9 cellular contexts compared by ENCODE assay signal in genomic region chr17:42438600-42439567, GRCh38. TPM values are rescaled to one million over a fixed set of nuclear protein-coding genes. Genes with fewer than 3 reads are reported as not detected.
DNase-seq lines count a peak whose midpoint lies in the region; ATAC-seq and TF ChIP-seq lines count a peak whose summit lies in the region.
"Had no signal": no experiment of that assay in that cellular context is flagged by ENCODE, and none has a peak within 500 bp of the region (broad histone marks: within the 10 kb centered on the region; RNA-seq: fewer than 3 reads in every experiment).

No MANE protein-coding gene starts in this region.

- no peaks in the 10 kb centered on the region for H3K9me3 Mint-ChIP-seq in activated T-cell treated with anti-CD3 and anti-CD28 coated beads, Interleukin-2, amount 50 U/mL, for 4 hours
- H3K9me3 Mint-ChIP-seq: T-helper 1 cell treated with Interleukin-12 subunit alpha and Interleukin-12 subunit beta and Interleukin-4 antibody, amounts not matched to agents 30 μg/mL and 1 μg/mL, for 36 hours had no signal

- TF ChIP-seq CTCF in BJ (IDR thresholded peaks at IDR 0.05; ENCODE audit: insufficient read depth, low read depth, low read length) (peak; percentile 47), IMR-90 (conservative IDR thresholded peaks at IDR 0.05; ENCODE audit: low read depth, low read length) (peak; percentile 34; the same call in 1 of the 2 replicates), left lung (IDR thresholded peaks at IDR 0.05) (peak; percentile 25 to 29), coronary artery (IDR thresholded peaks at IDR 0.05) (no peak)

- H4K5ac ChIP-seq in IMR-90 (ENCODE audit: low read depth, low read length): no peak overlapping the region

- TF ChIP-seq RAD21 in IMR-90 (IDR thresholded peaks at IDR 0.05; ENCODE audit: low read length): 0 out of 2 replicates have a peak, but pooled peaks have one; percentile 9

- no peak overlapping the region for H3K18ac ChIP-seq in IMR-90 (ENCODE audit: low read depth, low read length)

- dilution Hi-C loops in IMR-90 (cut with HindIII; ENCODE audit: low sequenced_read_pairs, unreplicated experiment): no loop called here

- H3K4me3 ChIP-seq in BJ (ENCODE audit: low read depth, low read length) (no peak overlapping the region), IMR-90 (ENCODE audit: insufficient read depth, low read depth, low read length) (no peak overlapping the region), left lung (no peak overlapping the region), coronary artery (no peak overlapping the region)

- H2BK120ac ChIP-seq in IMR-90 (ENCODE audit: low read depth, low read length): no peak overlapping the region

- peaks cover 11% of the 10 kb centered on the region for H3K4me1 Mint-ChIP-seq in activated T-cell treated with anti-CD3 and anti-CD28 coated beads, Interleukin-2, amount 50 U/mL, for 4 hours (ENCODE audit: low read depth)

- no peaks in the 10 kb centered on the region for H3K36me3 ChIP-seq in BJ (ENCODE audit: control insufficient read depth, insufficient read depth, low read length)
- H3K36me3 ChIP-seq in IMR-90 (ENCODE audit: control insufficient read depth, insufficient read depth, low read length): no peaks in the 10 kb centered on the region
- no peaks in the 10 kb centered on the region for H3K36me3 ChIP-seq in left lung

- no peak overlapping the region for H3K23ac ChIP-seq in IMR-90 (ENCODE audit: low read depth, low read length)

- no peak overlapping the region for H2BK5ac ChIP-seq in IMR-90 (ENCODE audit: low read depth, low read length, poor library complexity, severe bottlenecking)

- in situ Hi-C loops in IMR-90 (cut with MboI; ENCODE audit: low sequenced_read_pairs): no loop called here

- POLR2A ChIA-PET in BJ (lab: Charles Lee) (interaction anchor here (0.7 kb wide), 1 partner anchor 34 kb away, joined by 3 read pairs; no protein-coding TSS in a partner anchor), IMR-90 (lab: Charles Lee; ENCODE audit: unreplicated experiment) (no interaction called here)

- CTCF ChIA-PET in BJ (lab: Yijun Ruan, JAX): interaction anchor here (0.6 to 1.2 kb wide), 6 partner anchors 10 to 201 kb away, joined by 3 to 6 read pairs (median 3); no protein-coding TSS in a partner anchor
- CTCF ChIA-PET in IMR-90 (lab: Yijun Ruan, JAX): interaction anchor here (0.6 kb wide), 1 partner anchor 9 kb away, joined by 3 read pairs; no protein-coding TSS in a partner anchor

- no peaks in the 10 kb centered on the region for H3K9me1 ChIP-seq in IMR-90 (ENCODE audit: insufficient read depth, low read length)

- H4K8ac ChIP-seq in IMR-90 (ENCODE audit: low read depth in 2 of 2, low read length in 2 of 2): no peak overlapping the region

- H3K9ac ChIP-seq in IMR-90 (ENCODE audit: low read depth, low read length): no peak overlapping the region

- BruUV-seq in IMR-90 (replicated peaks; lab: Mats Ljungman, UMichigan): no TSS peak

- no peaks in the 10 kb centered on the region for H3K9me3 ChIP-seq in IMR-90 (ENCODE audit: control insufficient read depth, insufficient read depth, low read length)
- no peaks in the 10 kb centered on the region for H3K9me3 ChIP-seq in left lung

- no peaks in the 10 kb centered on the region for H4K20me1 ChIP-seq in IMR-90 (ENCODE audit: insufficient read depth, low read length)

- H3K14ac ChIP-seq in IMR-90 (replicated peaks; ENCODE audit: low read depth, low read length): no peak overlapping the region

- H2AK9ac ChIP-seq in IMR-90 (replicated peaks; ENCODE audit: low read depth, low read length, poor library complexity): no peak overlapping the region

- no peak for TF ChIP-seq POLR2A in IMR-90 (IDR thresholded peaks at IDR 0.05; ENCODE audit: low read depth, low read length)

- no peak overlapping the region for H3K4me2 ChIP-seq in IMR-90 (ENCODE audit: low read depth, low read length)

- H3K27me3 Mint-ChIP-seq in activated T-cell treated with anti-CD3 and anti-CD28 coated beads, Interleukin-2, amount 50 U/mL, for 4 hours (ENCODE audit: low read depth): no peaks in the 10 kb centered on the region

- no peak for ATAC-seq in IMR-90 (ENCODE audit: low read depth)
- ATAC-seq in activated T-cell treated with anti-CD3 and anti-CD28 coated beads, Interleukin-2, amount 50 U/mL, for 4 hours: peak in 1 of 2 donors; percentile 62
- ATAC-seq in left lung: peak; percentile 19
- ATAC-seq in GM18861 (IDR thresholded peaks at IDR 0.05; ENCODE audit: unreplicated experiment): no peak
- no peak for ATAC-seq in esophagus mucosa

- no peaks in the 10 kb centered on the region for H3K79me1 ChIP-seq in IMR-90 (ENCODE audit: low read depth in 1 of 2, low read length in 2 of 2)

- intact Hi-C loops in IMR-90 (cut with micrococcal nuclease): loop anchor here (5.0 kb wide), 1 partner anchor 33 kb away; no protein-coding TSS in a partner anchor
- intact Hi-C loops in left lung (cut with DNase I): no loop called here

- H3K36me3 Mint-ChIP-seq in activated T-cell treated with anti-CD3 and anti-CD28 coated beads, Interleukin-2, amount 50 U/mL, for 4 hours (ENCODE audit: insufficient read depth): no peaks in the 10 kb centered on the region

- H3K4ac ChIP-seq in IMR-90 (ENCODE audit: low read depth, low read length): no peak overlapping the region

- no peak overlapping the region for H4K91ac ChIP-seq in IMR-90 (ENCODE audit: insufficient read depth, low read depth, low read length)

- H2AFZ ChIP-seq in IMR-90 (replicated peaks; ENCODE audit: low read length, poor library complexity): no peak overlapping the region

- H3K27ac ChIP-seq in IMR-90 (ENCODE audit: insufficient read depth, low read length): no peak overlapping the region
- H3K27ac ChIP-seq in left lung: no peak overlapping the region
- H3K27ac ChIP-seq in coronary artery: no peak overlapping the region

- no peak overlapping the region for H2BK20ac ChIP-seq in IMR-90 (ENCODE audit: low read depth, low read length)

- H3K4me1 ChIP-seq in IMR-90 (ENCODE audit: control insufficient read depth, insufficient read depth, low read length): no peaks in the 10 kb centered on the region; the same call in 1 of the 2 replicates
- H3K4me1 ChIP-seq in left lung: peaks cover 3 to 18% of the 10 kb centered on the region in 2 donors

- H2BK15ac ChIP-seq in IMR-90 (ENCODE audit: low read depth, low read length): no peak overlapping the region

- WGBS in IMR-90 (ENCODE audit: extremely low coverage in 2 of 2, insufficient read length in 1 of 2), 2 experiments: no CpG with 5 or more reads among the region's 9 CpGs

- DNase-seq in BJ (ENCODE audit: low read depth) (no peak), IMR-90 (no peak), left lung (peak in 1 of 2 donors; percentile 48), RKO (ENCODE audit: low spot score) (no peak), coronary artery (ENCODE audit: low spot score) (no peak)
- DNase-seq in activated T-cell treated with anti-CD3 and anti-CD28 coated beads, Interleukin-2, amount 50 U/mL, for 4 hours: peak; percentile 30

- H2AK5ac ChIP-seq in IMR-90 (ENCODE audit: low read depth, low read length): 0 out of 2 replicates have a peak overlapping the region, but pooled peaks have one; percentile 3

- H3K4me3 Mint-ChIP-seq in activated T-cell treated with anti-CD3 and anti-CD28 coated beads, Interleukin-2, amount 50 U/mL, for 4 hours: no peak overlapping the region
- H3K4me3 Mint-ChIP-seq: T-helper 1 cell treated with Interleukin-12 subunit alpha and Interleukin-12 subunit beta and Interleukin-4 antibody, amounts not matched to agents 30 μg/mL and 1 μg/mL, for 36 hours had no signal

- H3K27me3 ChIP-seq in BJ (ENCODE audit: control insufficient read depth, insufficient read depth, low read length): no peaks in the 10 kb centered on the region
- no peaks in the 10 kb centered on the region for H3K27me3 ChIP-seq in IMR-90 (ENCODE audit: control insufficient read depth, insufficient read depth, low read length)
- no peaks in the 10 kb centered on the region for H3K27me3 ChIP-seq in left lung

- H3K56ac ChIP-seq in IMR-90 (ENCODE audit: extremely low read depth, insufficient read depth, low read length): no peak overlapping the region

TF ChIP-seq in IMR-90, 13 proteins besides CTCF, POLR2A, EP300 and RAD21 (continues in another document):
- no peak for TF ChIP-seq RFX5 (IDR thresholded peaks at IDR 0.05; ENCODE audit: low read depth, low read length)
- TF ChIP-seq MAFK (IDR thresholded peaks at IDR 0.05; ENCODE audit: low read depth, low read length): no peak
- TF ChIP-seq CHD1 (IDR thresholded peaks at IDR 0.05; ENCODE audit: low read depth, low read length): no peak
- no peak for TF ChIP-seq CEBPB (IDR thresholded peaks at IDR 0.05; ENCODE audit: low read depth, low read length)
- no peak for TF ChIP-seq MXI1 (IDR thresholded peaks at IDR 0.05; ENCODE audit: borderline replicate concordance, low read depth, low read length)

RNA-seq across cellular contexts. Expression of gene CAVIN1, which starts 15.8 kb away (rescaled TPM):
- 607 and 734 TPM in 2 replicates for polyA plus RNA-seq in BJ (2011; rRNA removed)
- polyA minus RNA-seq in BJ (2011; rRNA and poly(A)+ RNA removed): 370 and 420 TPM in 2 replicates
- total RNA-seq in IMR-90 (2012; rRNA removed): 556 and 644 TPM in 2 replicates
- 491 and 533 TPM in 2 replicates for polyA plus RNA-seq in IMR-90 (2012; rRNA removed)
- 401 and 422 TPM in 2 replicates for polyA plus RNA-seq in IMR-90 (2012; cell fraction: cytosol; rRNA removed)
- 174 and 195 TPM in 2 replicates for polyA plus RNA-seq in IMR-90 (2012; cell fraction: nucleus; rRNA removed; ENCODE audit: low replicate concordance)
- 1 to 10 TPM in 1 of 3 donors, under 1 TPM in 2; 0.76 to 1.1 (median 0.92) TPM for total RNA-seq in activated T-cell treated with anti-CD3 and anti-CD28 coated beads, Interleukin-2, amount 50 U/mL, for 4 hours
- 100 to 1,000 TPM; 285 to 320 TPM for total RNA-seq in left lung
- total RNA-seq in esophagus mucosa: 67.0 TPM

RNA-seq across cellular contexts. Expression of gene ATP6V0A1, which starts 19.8 kb away (rescaled TPM):
- polyA plus RNA-seq in BJ (2011; rRNA removed): 22.4 and 37.1 TPM in 2 replicates
- 34.5 and 57.1 TPM in 2 replicates for polyA minus RNA-seq in BJ (2011; rRNA and poly(A)+ RNA removed)
- 18.8 and 23.6 TPM in 2 replicates for total RNA-seq in IMR-90 (2012; rRNA removed)
- 34.0 and 36.2 TPM in 2 replicates for polyA plus RNA-seq in IMR-90 (2012; rRNA removed)
- polyA plus RNA-seq in IMR-90 (2012; cell fraction: cytosol; rRNA removed): 24.2 and 40.8 TPM in 2 replicates
- 174 and 188 TPM in 2 replicates for polyA plus RNA-seq in IMR-90 (2012; cell fraction: nucleus; rRNA removed; ENCODE audit: low replicate concordance)
- total RNA-seq in activated T-cell treated with anti-CD3 and anti-CD28 coated beads, Interleukin-2, amount 50 U/mL, for 4 hours: 10 to 100 TPM; 12.8 to 18.0 (median 14.4) TPM
- 100 to 1,000 TPM in 1 of 2 donors, 10 to 100 TPM in 1; 95.9 to 103 TPM for total RNA-seq in left lung
- total RNA-seq in esophagus mucosa: 40.1 TPM

RNA-seq across cellular contexts. Expression of gene STAT3, which starts 50.6 kb away (rescaled TPM):
- polyA plus RNA-seq in BJ (2011; rRNA removed): 62.0 and 74.4 TPM in 2 replicates
- polyA minus RNA-seq in BJ (2011; rRNA and poly(A)+ RNA removed): 104 and 108 TPM in 2 replicates
- 61.9 and 66.3 TPM in 2 replicates for total RNA-seq in IMR-90 (2012; rRNA removed)
- 47.2 and 48.0 TPM in 2 replicates for polyA plus RNA-seq in IMR-90 (2012; rRNA removed)
- 28.3 and 33.2 TPM in 2 replicates for polyA plus RNA-seq in IMR-90 (2012; cell fraction: cytosol; rRNA removed)
- polyA plus RNA-seq in IMR-90 (2012; cell fraction: nucleus; rRNA removed; ENCODE audit: low replicate concordance): 56.6 and 109 TPM in 2 replicates
- total RNA-seq in activated T-cell treated with anti-CD3 and anti-CD28 coated beads, Interleukin-2, amount 50 U/mL, for 4 hours: 100 to 1,000 TPM; 172 to 175 (median 173) TPM
- total RNA-seq in left lung: 100 to 1,000 TPM; 229 to 271 TPM
- total RNA-seq in esophagus mucosa: 191 TPM

Comparison
In these comparisons a context has a peak if more than half of its experiments do, and no peak if none do; other contexts are left out.
1. RNA of gene CAVIN1, which starts 15.8 kb away (total RNA-seq): 556 to 644 TPM in IMR-90, 285 to 320 TPM in left lung and 67.0 TPM in esophagus mucosa (single experiment); 0.76 to 1.1 TPM in activated T-cell treated with anti-CD3 and anti-CD28 coated beads, Interleukin-2, amount 50 U/mL, for 4 hours; every median in the first group is over 10 times any median in the second.